ENCODE assay signal across 26 cellular contexts in genomic region chr2:169504651-169505050, GRCh38. TPM values are rescaled to one million over a fixed set of nuclear protein-coding genes. Genes with fewer than 3 reads are reported as not detected.
"Had no signal": no experiment of that assay in that cellular context is flagged by ENCODE, and none has a peak within 500 bp of the region (broad histone marks: within the 10 kb centered on the region; RNA-seq: fewer than 3 reads in every experiment).

No MANE protein-coding gene starts in this region.

- H3K27ac ChIP-seq: colonic mucosa, epithelial cell of prostate, esophagus squamous epithelium, heart right ventricle, left lung, lower lobe of right lung had no signal

- H3K27me3 ChIP-seq: colonic mucosa, esophagus squamous epithelium, gastrocnemius medialis, heart right ventricle, left lung had no signal

- H3K4me3 ChIP-seq: colonic mucosa, esophagus squamous epithelium, gastrocnemius medialis, heart right ventricle, left lung, lower lobe of right lung, mucosa of descending colon had no signal

- H3K4me1 ChIP-seq: colonic mucosa, left lung, lower lobe of right lung had no signal

- H3K9me3 ChIP-seq: colonic mucosa, esophagus squamous epithelium, gastrocnemius medialis, heart right ventricle, left lung, lower lobe of right lung, mucosa of descending colon had no signal

- DNase-seq: colonic mucosa; cortex of kidney; effector CD8-positive, alpha-beta T cell; effector memory CD8-positive, alpha-beta T cell; endodermal cell; erythroblast; esophagus squamous epithelium; foreskin fibroblast; foreskin melanocyte; gastrocnemius medialis; glutamatergic neuron; head of caudate nucleus; heart right ventricle; hippocampal formation; left cardiac atrium; left ventricle myocardium superior; lower lobe of right lung; mesenchymal stem cell; mucosa of descending colon; naive B cell had no signal

- ATAC-seq: effector memory CD8-positive, alpha-beta T cell; esophagus mucosa; gastrocnemius medialis; heart right ventricle; left cardiac atrium; left lung; left ventricle myocardium superior; lower lobe of right lung; mucosa of descending colon had no signal

- FAIRE-seq: endometrium, islet of Langerhans, keratinocyte had no signal

- H3K36me3 ChIP-seq: colonic mucosa had no signal

RNA-seq across cellular contexts. Expression of gene KLHL41, which starts 4.9 kb away (rescaled TPM):
- total RNA-seq: endodermal cell had no signal
